In genomic region chr9:127506814-127507750, GRCh38 we compare ENCODE assay signal across 3 cellular contexts.
A peak's percentile ranks its signal among the peaks of the same experiment; 100 is the strongest.
TF ChIP-seq lines count a peak whose summit lies in the region.

No MANE protein-coding gene starts in this region.

TF ChIP-seq in SK-N-SH, 30 proteins besides CTCF, POLR2A, EP300 and RAD21:
- TF ChIP-seq MXI1 (IDR thresholded peaks at IDR 0.05; ENCODE audit: low read depth, low read length) (peak; percentile 74; the same call in 1 of the 2 replicates), RXRA (IDR thresholded peaks at IDR 0.05; ENCODE audit: borderline replicate concordance, low read depth) (peak; percentile 74; the same call in 1 of the 2 replicates), RCOR1 (IDR thresholded peaks at IDR 0.05; ENCODE audit: low read length) (peak; percentile 75), NFIC (IDR thresholded peaks at IDR 0.05; ENCODE audit: borderline replicate concordance) (0 out of 2 replicates have a peak, but pooled peaks have one; percentile 44), FOSL2 (IDR thresholded peaks at IDR 0.05; ENCODE audit: borderline replicate concordance, low read depth) (peak; percentile 76), IRF3 (IDR thresholded peaks at IDR 0.05; ENCODE audit: low read depth, low read length) (no peak), JUND (IDR thresholded peaks at IDR 0.05) (peak; percentile 70), ELF1 (IDR thresholded peaks at IDR 0.05) (no peak), MAX (IDR thresholded peaks at IDR 0.05; ENCODE audit: low read depth) (peak; percentile 77), TCF12 (IDR thresholded peaks at IDR 0.05) (peak; percentile 89), GABPA (IDR thresholded peaks at IDR 0.05; ENCODE audit: low read depth) (no peak), CHD2 (IDR thresholded peaks at IDR 0.05; ENCODE audit: low read length, partially characterized antibody) (peak; percentile 53), PBX3 (IDR thresholded peaks at IDR 0.05) (peak; percentile 73), GATA2 (CRISPR knock-in tag; IDR thresholded peaks at IDR 0.05) (peak; percentile 91), TEAD4 (IDR thresholded peaks at IDR 0.05; ENCODE audit: borderline replicate concordance, insufficient read depth) (no peak)

TF ChIP-seq in endothelial cell of umbilical vein, 7 proteins besides CTCF, POLR2A, EP300 and RAD21:
- TF ChIP-seq MAX (IDR thresholded peaks at IDR 0.05; ENCODE audit: insufficient read depth, insufficient read length) (no peak), JUN (IDR thresholded peaks at IDR 0.05; ENCODE audit: borderline replicate concordance, insufficient read depth, insufficient read length, low read depth) (no peak), FOS (IDR thresholded peaks at IDR 0.05; ENCODE audit: borderline replicate concordance, insufficient read depth, low read length) (no peak), EZH2 (IDR thresholded peaks at IDR 0.05; ENCODE audit: borderline replicate concordance, low read depth, low read length, severe bottlenecking) (no peak), MYC (IDR thresholded peaks at IDR 0.05; ENCODE audit: low read depth, low read length) (no peak), GATA2 (IDR thresholded peaks at IDR 0.05; ENCODE audit: insufficient read depth, insufficient read length, low read depth, low read length) (no peak), POLR2AphosphoS5 (IDR thresholded peaks at IDR 0.05; ENCODE audit: insufficient read depth, low read depth, low read length) (no peak)

TF ChIP-seq in GM23338, 12 proteins besides CTCF, POLR2A, EP300 and RAD21:
- TF ChIP-seq CREB1 (CRISPR knock-in tag; IDR thresholded peaks at IDR 0.05; ENCODE audit: low read depth) (no peak), STAT1 (IDR thresholded peaks at IDR 0.05; ENCODE audit: unreplicated experiment) (no peak), ZNF462 (CRISPR knock-in tag; IDR thresholded peaks at IDR 0.05) (no peak), REST (IDR thresholded peaks at IDR 0.05; ENCODE audit: unreplicated experiment) (no peak), JUNB (IDR thresholded peaks at IDR 0.05; ENCODE audit: unreplicated experiment) (no peak), POLR2AphosphoS5 (IDR thresholded peaks at IDR 0.05; ENCODE audit: low read depth) (no peak), ZNF331 (CRISPR knock-in tag; IDR thresholded peaks at IDR 0.05; ENCODE audit: low read depth) (no peak), EZH2 (IDR thresholded peaks at IDR 0.05; ENCODE audit: low read depth, unreplicated experiment) (no peak), ETS1 (IDR thresholded peaks at IDR 0.05) (no peak), ZNF114 (CRISPR knock-in tag; IDR thresholded peaks at IDR 0.05) (no peak), EZH2phosphoT487 (IDR thresholded peaks at IDR 0.05; ENCODE audit: unreplicated experiment) (no peak), NANOG (IDR thresholded peaks at IDR 0.05; ENCODE audit: borderline replicate concordance) (no peak)
